Comparison of ENCODE assay signal across 8 cellular contexts in genomic region chr4:42519803-42520417, GRCh38.
DNase-seq lines count a peak whose midpoint lies in the region; ATAC-seq, FAIRE-seq and TF ChIP-seq lines count a peak whose summit lies in the region.

No MANE protein-coding gene starts in this region.

- no peaks in the 10 kb centered on the region for H3K27me3 Mint-ChIP-seq in astrocyte (ENCODE audit: low read depth, unreplicated experiment)

- H3K36me3 ChIP-seq in PC-9 (ENCODE audit: low read depth) (no peaks in the 10 kb centered on the region), astrocyte (ENCODE audit: insufficient read depth, low read length) (no peaks in the 10 kb centered on the region)

- TF ChIP-seq CTCF in PC-9 (conservative IDR thresholded peaks at IDR 0.05) (peak; percentile 76), astrocyte (IDR thresholded peaks at IDR 0.05; ENCODE audit: insufficient read depth, low read depth, low read length) (peak; percentile 53)

- in situ Hi-C loops in G401 (cut with HindIII; ENCODE audit: low sequenced_read_pairs) = no loop called here

- BruUV-seq in PC-9 (replicated peaks; lab: Mats Ljungman, UMichigan) = no TSS peak

- H3K9me2 ChIP-seq in PC-9 (ENCODE audit: insufficient read depth) = no peaks in the 10 kb centered on the region

- no peak overlapping the region for H3K27ac Mint-ChIP-seq in astrocyte (ENCODE audit: unreplicated experiment)

- peak; percentile 65 for ATAC-seq in HG03342 (IDR thresholded peaks at IDR 0.05; ENCODE audit: unreplicated experiment)
- ATAC-seq in GM19455 (IDR thresholded peaks at IDR 0.05; ENCODE audit: unreplicated experiment) = no peak

- H3K36me3 Mint-ChIP-seq in astrocyte (ENCODE audit: low read depth, unreplicated experiment) = no peaks in the 10 kb centered on the region

- H3K27ac ChIP-seq in PC-9 (no peak overlapping the region), astrocyte (ENCODE audit: low read depth, low read length) (no peak overlapping the region)

- no peak overlapping the region for H3K4me3 ChIP-seq in PC-9
- H3K4me3 ChIP-seq in astrocyte (ENCODE audit: insufficient read depth, low read depth, low read length) = no peak overlapping the region

- CTCF ChIA-PET in PC-9 (lab: Charles Lee) = interaction anchor here (0.6 to 1.0 kb wide), 3 partner anchors 148 to 1242 kb away, joined by 3 read pairs; no protein-coding TSS in a partner anchor

- H3K27me3 ChIP-seq in PC-9 (ENCODE audit: insufficient read depth, low read depth) = peaks cover 17% of the 10 kb centered on the region
- no peaks in the 10 kb centered on the region for H3K27me3 ChIP-seq in astrocyte (ENCODE audit: insufficient read depth, low read length)

- H3K4me2 ChIP-seq in PC-9 (no peak overlapping the region), astrocyte (ENCODE audit: low read length) (no peak overlapping the region)

- intact Hi-C loops in PC-9 (cut with micrococcal nuclease; ENCODE audit: unreplicated experiment) = loop anchor here (1.0 to 5.0 kb wide), 3 partner anchors 149 to 828 kb away; no protein-coding TSS in a partner anchor

- H3K9ac ChIP-seq in astrocyte (ENCODE audit: low read length) = no peak overlapping the region

- H3K79me2 ChIP-seq in PC-9 (ENCODE audit: low read depth) (no peaks in the 10 kb centered on the region), astrocyte (ENCODE audit: insufficient read depth, low read length) (no peaks in the 10 kb centered on the region)

- H2AFZ ChIP-seq in PC-9 = no peak overlapping the region
- H2AFZ ChIP-seq in astrocyte (ENCODE audit: low read depth, low read length) = no peak overlapping the region

- H3K4me3 Mint-ChIP-seq in astrocyte (ENCODE audit: unreplicated experiment) = no peak overlapping the region

- H3K9me3 Mint-ChIP-seq in astrocyte (ENCODE audit: unreplicated experiment) = no peaks in the 10 kb centered on the region

- no peak for FAIRE-seq in astrocyte (lab: Jason Lieb, UNC)

- POLR2A ChIA-PET in PC-9 (lab: Charles Lee; ENCODE audit: unreplicated experiment) = no interaction called here

- H3K4me1 Mint-ChIP-seq in astrocyte (ENCODE audit: low read depth, unreplicated experiment) = no peaks in the 10 kb centered on the region

- H3F3A ChIP-seq in PC-9 (ENCODE audit: insufficient read depth, low read depth) = no peaks in the 10 kb centered on the region

- H3K9me3 ChIP-seq in PC-9 (ENCODE audit: insufficient read depth, low read depth) (no peaks in the 10 kb centered on the region), astrocyte (ENCODE audit: insufficient read depth, low read depth, low read length) (no peaks in the 10 kb centered on the region)

- H3K4me1 ChIP-seq in PC-9 (replicated peaks; ENCODE audit: insufficient read depth) = no peaks in the 10 kb centered on the region
- no peaks in the 10 kb centered on the region for H3K4me1 ChIP-seq in astrocyte (ENCODE audit: insufficient read depth, low read length)

- DNase-seq in A172 (ENCODE audit: low spot score) (peak; percentile 40), G401 (ENCODE audit: low spot score) (peak; percentile 62), PC-9 (peak in 1 of 2 experiments; percentile 17), astrocyte (ENCODE audit: low read depth) (peak; percentile 12), iPS-NIHi7 (ENCODE audit: extremely low spot score) (peak; percentile 24)
- peak; percentile 7 to 39 (median 17) for DNase-seq in stimulated activated CD4-positive, alpha-beta T cell treated with anti-CD3 and anti-CD28 coated beads, Interleukin-1b, Interleukin-23, amount 100 ng/mL, for 24 hours (ENCODE audit: low read depth in 4 of 4, low spot score in 1 of 4)

- H4K20me1 ChIP-seq in PC-9 (ENCODE audit: insufficient read depth) (no peaks in the 10 kb centered on the region), astrocyte (ENCODE audit: insufficient read depth, low read length) (no peaks in the 10 kb centered on the region)
